In the genomic region with DNA sequence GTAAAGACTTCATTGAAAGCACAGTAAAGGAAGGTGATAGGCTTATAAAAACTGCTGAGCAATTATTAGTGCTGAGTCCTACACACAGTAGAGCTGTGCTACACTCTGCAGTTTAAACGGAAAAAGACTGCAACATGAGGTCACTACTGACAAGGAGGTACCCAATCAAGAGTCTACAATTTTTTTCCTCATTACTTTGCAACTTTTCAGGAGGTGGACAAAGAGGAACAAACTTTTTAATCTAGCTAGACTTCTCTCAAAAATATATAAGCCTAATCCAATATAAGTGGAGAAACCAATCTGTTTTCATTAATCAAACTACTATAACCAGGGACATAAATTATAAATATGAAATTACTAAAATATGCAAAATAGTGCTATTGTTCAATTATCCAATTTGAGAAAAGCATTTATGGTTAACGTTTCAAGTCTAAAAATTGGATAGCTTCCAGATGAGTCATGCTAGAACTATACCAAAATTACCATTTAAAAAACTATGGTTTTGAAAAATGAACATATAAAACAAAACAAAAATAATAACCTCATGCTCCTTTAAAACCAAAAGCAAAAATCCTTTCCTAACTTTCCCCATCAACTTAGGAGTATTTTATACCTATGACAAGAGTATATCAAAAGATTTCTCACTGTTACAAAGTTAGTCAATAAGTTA, we compare ENCODE assay signal across 1 cellular context.
A peak's percentile ranks its signal among the peaks of the same experiment; 100 is the strongest.
TF ChIP-seq lines count a peak whose summit lies in the region.

No MANE protein-coding gene starts in this region.

TF ChIP-seq in K562, 482 proteins besides CTCF, POLR2A, EP300 and RAD21 (continued from another document and continues in another):
- TF ChIP-seq, protein P1, sequence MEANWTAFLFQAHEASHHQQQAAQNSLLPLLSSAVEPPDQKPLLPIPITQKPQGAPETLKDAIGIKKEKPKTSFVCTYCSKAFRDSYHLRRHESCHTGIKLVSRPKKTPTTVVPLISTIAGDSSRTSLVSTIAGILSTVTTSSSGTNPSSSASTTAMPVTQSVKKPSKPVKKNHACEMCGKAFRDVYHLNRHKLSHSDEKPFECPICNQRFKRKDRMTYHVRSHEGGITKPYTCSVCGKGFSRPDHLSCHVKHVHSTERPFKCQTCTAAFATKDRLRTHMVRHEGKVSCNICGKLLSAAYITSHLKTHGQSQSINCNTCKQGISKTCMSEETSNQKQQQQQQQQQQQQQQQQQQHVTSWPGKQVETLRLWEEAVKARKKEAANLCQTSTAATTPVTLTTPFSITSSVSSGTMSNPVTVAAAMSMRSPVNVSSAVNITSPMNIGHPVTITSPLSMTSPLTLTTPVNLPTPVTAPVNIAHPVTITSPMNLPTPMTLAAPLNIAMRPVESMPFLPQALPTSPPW (CRISPR knock-in tag; IDR thresholded peaks at IDR 0.05) = 0 out of 2 replicates have a peak, but pooled peaks have one; percentile 28
- TF ChIP-seq ZFP36 (IDR thresholded peaks at IDR 0.05; ENCODE audit: low read depth, low read length, partially characterized antibody) (peak; percentile 72), MYBL2 (IDR thresholded peaks at IDR 0.05; ENCODE audit: low read depth) (peak; percentile 75), MYBL2 (CRISPR knock-in tag; IDR thresholded peaks at IDR 0.05; ENCODE audit: borderline replicate concordance) (no peak), ZNF124 (CRISPR knock-in tag; IDR thresholded peaks at IDR 0.05) (no peak), MXI1 (IDR thresholded peaks at IDR 0.05; ENCODE audit: low read depth, low read length) (peak; percentile 27; the same call in 1 of the 2 replicates), SMARCE1 (IDR thresholded peaks at IDR 0.05) (peak; percentile 69; the same call in 1 of the 2 replicates), GTF2A2 (tag; IDR thresholded peaks at IDR 0.05) (no peak), PTRF (tag; IDR thresholded peaks at IDR 0.05) (no peak), DMBX1 (CRISPR knock-in tag; IDR thresholded peaks at IDR 0.05; ENCODE audit: borderline replicate concordance) (no peak), TBP (optimal IDR thresholded peaks at IDR 0.05; ENCODE audit: low read depth, low read length) (peak; percentile 65), SMARCC2 (IDR thresholded peaks at IDR 0.05; ENCODE audit: low read depth) (peak; percentile 70), BRF1 (IDR thresholded peaks at IDR 0.05; ENCODE audit: borderline replicate concordance, extremely low read depth, insufficient read length) (no peak), ATF1 (CRISPR knock-in tag; IDR thresholded peaks at IDR 0.05) (no peak), ATF1 (tag; IDR thresholded peaks at IDR 0.05) (peak; percentile 67; the same call in 1 of the 2 replicates), RCOR1 (IDR thresholded peaks at IDR 0.05; ENCODE audit: borderline replicate concordance in 1 of 2, low read depth in 2 of 2, low read length in 2 of 2) (peak in 1 of 2 experiments; percentile 25; a peak in 1 of 4 replicates), RBM25 (IDR thresholded peaks at IDR 0.05; ENCODE audit: low read depth, low read length, severe bottlenecking) (peak; percentile 14), PML (IDR thresholded peaks at IDR 0.05; ENCODE audit: low read length) (0 out of 2 replicates have a peak, but pooled peaks have one; percentile 20), ZKSCAN1 (IDR thresholded peaks at IDR 0.05; ENCODE audit: low read depth, low read length) (0 out of 2 replicates have a peak, but pooled peaks have one; percentile 17), FOSL1 (tag; conservative IDR thresholded peaks at IDR 0.05) (peak; percentile 93), MCM7 (IDR thresholded peaks at IDR 0.05) (no peak), CREM (IDR thresholded peaks at IDR 0.05; ENCODE audit: low read depth) (peak; percentile 71), CBFB (CRISPR knock-in tag; IDR thresholded peaks at IDR 0.05) (no peak), BCL6 (CRISPR knock-in tag; IDR thresholded peaks at IDR 0.05) (no peak)
- TF ChIP-seq, protein P2, sequence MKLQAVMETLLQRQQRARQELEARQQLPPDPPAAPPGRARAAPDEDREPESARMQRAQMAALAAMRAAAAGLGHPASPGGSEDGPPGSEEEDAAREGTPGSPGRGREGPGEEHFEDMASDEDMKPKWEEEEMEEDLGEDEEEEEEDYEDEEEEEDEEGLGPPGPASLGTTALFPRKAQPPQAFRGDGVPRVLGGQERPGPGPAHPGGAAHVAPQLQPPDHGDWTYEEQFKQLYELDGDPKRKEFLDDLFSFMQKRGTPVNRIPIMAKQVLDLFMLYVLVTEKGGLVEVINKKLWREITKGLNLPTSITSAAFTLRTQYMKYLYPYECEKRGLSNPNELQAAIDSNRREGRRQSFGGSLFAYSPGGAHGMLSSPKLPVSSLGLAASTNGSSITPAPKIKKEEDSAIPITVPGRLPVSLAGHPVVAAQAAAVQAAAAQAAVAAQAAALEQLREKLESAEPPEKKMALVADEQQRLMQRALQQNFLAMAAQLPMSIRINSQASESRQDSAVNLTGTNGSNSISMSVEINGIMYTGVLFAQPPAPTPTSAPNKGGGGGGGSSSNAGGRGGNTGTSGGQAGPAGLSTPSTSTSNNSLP (IDR thresholded peaks at IDR 0.05; ENCODE audit: borderline replicate concordance, low read depth, low read length) = peak; percentile 91
- TF ChIP-seq, protein P3, sequence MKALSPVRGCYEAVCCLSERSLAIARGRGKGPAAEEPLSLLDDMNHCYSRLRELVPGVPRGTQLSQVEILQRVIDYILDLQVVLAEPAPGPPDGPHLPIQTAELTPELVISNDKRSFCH (CRISPR knock-in tag; IDR thresholded peaks at IDR 0.05) = no peak
- TF ChIP-seq, protein P3 (tag; IDR thresholded peaks at IDR 0.05) = peak; percentile 55; the same call in 1 of the 2 replicates
- TF ChIP-seq, protein P4, sequence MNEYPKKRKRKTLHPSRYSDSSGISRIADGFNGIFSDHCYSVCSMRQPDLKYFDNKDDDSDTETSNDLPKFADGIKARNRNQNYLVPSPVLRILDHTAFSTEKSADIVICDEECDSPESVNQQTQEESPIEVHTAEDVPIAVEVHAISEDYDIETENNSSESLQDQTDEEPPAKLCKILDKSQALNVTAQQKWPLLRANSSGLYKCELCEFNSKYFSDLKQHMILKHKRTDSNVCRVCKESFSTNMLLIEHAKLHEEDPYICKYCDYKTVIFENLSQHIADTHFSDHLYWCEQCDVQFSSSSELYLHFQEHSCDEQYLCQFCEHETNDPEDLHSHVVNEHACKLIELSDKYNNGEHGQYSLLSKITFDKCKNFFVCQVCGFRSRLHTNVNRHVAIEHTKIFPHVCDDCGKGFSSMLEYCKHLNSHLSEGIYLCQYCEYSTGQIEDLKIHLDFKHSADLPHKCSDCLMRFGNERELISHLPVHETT (CRISPR knock-in tag; conservative IDR thresholded peaks at IDR 0.05 in 1 of 2, IDR thresholded peaks at IDR 0.05 in 1 of 2) = peak in 1 of 2 experiments; percentile 55; a peak in 1 of 4 replicates
- TF ChIP-seq, protein P5, sequence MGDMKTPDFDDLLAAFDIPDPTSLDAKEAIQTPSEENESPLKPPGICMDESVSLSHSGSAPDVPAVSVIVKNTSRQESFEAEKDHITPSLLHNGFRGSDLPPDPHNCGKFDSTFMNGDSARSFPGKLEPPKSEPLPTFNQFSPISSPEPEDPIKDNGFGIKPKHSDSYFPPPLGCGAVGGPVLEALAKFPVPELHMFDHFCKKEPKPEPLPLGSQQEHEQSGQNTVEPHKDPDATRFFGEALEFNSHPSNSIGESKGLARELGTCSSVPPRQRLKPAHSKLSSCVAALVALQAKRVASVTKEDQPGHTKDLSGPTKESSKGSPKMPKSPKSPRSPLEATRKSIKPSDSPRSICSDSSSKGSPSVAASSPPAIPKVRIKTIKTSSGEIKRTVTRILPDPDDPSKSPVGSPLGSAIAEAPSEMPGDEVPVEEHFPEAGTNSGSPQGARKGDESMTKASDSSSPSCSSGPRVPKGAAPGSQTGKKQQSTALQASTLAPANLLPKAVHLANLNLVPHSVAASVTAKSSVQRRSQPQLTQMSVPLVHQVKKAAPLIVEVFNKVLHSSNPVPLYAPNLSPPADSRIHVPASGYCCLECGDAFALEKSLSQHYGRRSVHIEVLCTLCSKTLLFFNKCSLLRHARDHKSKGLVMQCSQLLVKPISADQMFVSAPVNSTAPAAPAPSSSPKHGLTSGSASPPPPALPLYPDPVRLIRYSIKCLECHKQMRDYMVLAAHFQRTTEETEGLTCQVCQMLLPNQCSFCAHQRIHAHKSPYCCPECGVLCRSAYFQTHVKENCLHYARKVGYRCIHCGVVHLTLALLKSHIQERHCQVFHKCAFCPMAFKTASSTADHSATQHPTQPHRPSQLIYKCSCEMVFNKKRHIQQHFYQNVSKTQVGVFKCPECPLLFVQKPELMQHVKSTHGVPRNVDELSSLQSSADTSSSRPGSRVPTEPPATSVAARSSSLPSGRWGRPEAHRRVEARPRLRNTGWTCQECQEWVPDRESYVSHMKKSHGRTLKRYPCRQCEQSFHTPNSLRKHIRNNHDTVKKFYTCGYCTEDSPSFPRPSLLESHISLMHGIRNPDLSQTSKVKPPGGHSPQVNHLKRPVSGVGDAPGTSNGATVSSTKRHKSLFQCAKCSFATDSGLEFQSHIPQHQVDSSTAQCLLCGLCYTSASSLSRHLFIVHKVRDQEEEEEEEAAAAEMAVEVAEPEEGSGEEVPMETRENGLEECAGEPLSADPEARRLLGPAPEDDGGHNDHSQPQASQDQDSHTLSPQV (IDR thresholded peaks at IDR 0.05) = peak; percentile 50; the same call in 1 of the 2 replicates
- TF ChIP-seq, protein P6, sequence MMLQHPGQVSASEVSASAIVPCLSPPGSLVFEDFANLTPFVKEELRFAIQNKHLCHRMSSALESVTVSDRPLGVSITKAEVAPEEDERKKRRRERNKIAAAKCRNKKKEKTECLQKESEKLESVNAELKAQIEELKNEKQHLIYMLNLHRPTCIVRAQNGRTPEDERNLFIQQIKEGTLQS (IDR thresholded peaks at IDR 0.05) = peak; percentile 88
- TF ChIP-seq, protein P6 (CRISPR knock-in tag; conservative IDR thresholded peaks at IDR 0.05) = no peak
- TF ChIP-seq, protein P7, sequence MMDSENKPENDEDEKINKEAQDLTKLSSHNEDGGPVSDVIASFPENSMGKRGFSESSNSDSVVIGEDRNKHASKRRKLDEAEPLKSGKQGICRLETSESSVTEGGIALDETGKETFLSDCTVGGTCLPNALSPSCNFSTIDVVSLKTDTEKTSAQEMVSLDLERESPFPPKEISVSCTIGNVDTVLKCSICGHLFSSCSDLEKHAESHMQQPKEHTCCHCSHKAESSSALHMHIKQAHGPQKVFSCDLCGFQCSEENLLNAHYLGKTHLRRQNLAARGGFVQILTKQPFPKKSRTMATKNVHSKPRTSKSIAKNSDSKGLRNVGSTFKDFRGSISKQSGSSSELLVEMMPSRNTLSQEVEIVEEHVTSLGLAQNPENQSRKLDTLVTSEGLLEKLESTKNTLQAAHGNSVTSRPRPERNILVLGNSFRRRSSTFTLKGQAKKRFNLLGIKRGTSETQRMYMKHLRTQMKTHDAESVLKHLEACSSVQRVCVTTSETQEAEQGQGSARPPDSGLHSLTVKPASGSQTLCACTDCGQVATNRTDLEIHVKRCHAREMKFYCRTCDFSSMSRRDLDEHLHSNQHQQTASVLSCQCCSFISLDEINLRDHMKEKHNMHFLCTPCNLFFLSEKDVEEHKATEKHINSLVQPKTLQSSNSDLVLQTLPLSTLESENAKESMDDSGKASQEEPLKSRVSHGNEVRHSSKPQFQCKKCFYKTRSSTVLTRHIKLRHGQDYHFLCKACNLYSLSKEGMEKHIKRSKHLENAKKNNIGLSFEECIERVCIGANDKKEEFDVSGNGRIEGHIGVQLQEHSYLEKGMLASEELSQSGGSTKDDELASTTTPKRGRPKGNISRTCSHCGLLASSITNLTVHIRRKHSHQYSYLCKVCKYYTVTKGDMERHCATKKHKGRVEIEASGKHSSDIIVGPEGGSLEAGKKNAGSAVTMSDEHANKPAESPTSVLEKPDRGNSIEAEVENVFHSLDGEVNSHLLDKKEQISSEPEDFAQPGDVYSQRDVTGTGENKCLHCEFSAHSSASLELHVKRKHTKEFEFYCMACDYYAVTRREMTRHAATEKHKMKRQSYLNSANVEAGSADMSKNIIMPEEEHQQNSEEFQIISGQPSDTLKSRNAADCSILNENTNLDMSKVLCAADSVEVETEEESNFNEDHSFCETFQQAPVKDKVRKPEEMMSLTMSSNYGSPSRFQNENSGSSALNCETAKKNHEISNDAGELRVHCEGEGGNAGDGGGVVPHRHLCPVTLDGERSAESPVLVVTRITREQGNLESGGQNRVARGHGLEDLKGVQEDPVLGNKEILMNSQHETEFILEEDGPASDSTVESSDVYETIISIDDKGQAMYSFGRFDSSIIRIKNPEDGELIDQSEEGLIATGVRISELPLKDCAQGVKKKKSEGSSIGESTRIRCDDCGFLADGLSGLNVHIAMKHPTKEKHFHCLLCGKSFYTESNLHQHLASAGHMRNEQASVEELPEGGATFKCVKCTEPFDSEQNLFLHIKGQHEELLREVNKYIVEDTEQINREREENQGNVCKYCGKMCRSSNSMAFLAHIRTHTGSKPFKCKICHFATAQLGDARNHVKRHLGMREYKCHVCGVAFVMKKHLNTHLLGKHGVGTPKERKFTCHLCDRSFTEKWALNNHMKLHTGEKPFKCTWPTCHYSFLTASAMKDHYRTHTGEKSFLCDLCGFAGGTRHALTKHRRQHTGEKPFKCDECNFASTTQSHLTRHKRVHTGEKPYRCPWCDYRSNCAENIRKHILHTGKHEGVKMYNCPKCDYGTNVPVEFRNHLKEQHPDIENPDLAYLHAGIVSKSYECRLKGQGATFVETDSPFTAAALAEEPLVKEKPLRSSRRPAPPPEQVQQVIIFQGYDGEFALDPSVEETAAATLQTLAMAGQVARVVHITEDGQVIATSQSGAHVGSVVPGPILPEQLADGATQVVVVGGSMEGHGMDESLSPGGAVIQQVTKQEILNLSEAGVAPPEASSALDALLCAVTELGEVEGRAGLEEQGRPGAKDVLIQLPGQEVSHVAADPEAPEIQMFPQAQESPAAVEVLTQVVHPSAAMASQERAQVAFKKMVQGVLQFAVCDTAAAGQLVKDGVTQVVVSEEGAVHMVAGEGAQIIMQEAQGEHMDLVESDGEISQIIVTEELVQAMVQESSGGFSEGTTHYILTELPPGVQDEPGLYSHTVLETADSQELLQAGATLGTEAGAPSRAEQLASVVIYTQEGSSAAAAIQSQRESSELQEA (IDR thresholded peaks at IDR 0.05; ENCODE audit: low read depth) = no peak
- TF ChIP-seq, protein P8, sequence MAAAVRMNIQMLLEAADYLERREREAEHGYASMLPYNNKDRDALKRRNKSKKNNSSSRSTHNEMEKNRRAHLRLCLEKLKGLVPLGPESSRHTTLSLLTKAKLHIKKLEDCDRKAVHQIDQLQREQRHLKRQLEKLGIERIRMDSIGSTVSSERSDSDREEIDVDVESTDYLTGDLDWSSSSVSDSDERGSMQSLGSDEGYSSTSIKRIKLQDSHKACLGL (CRISPR knock-in tag; IDR thresholded peaks at IDR 0.05; ENCODE audit: borderline replicate concordance, poor library complexity, severe bottlenecking) = no peak
- TF ChIP-seq, protein P9, sequence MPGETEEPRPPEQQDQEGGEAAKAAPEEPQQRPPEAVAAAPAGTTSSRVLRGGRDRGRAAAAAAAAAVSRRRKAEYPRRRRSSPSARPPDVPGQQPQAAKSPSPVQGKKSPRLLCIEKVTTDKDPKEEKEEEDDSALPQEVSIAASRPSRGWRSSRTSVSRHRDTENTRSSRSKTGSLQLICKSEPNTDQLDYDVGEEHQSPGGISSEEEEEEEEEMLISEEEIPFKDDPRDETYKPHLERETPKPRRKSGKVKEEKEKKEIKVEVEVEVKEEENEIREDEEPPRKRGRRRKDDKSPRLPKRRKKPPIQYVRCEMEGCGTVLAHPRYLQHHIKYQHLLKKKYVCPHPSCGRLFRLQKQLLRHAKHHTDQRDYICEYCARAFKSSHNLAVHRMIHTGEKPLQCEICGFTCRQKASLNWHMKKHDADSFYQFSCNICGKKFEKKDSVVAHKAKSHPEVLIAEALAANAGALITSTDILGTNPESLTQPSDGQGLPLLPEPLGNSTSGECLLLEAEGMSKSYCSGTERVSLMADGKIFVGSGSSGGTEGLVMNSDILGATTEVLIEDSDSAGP (CRISPR knock-in tag; IDR thresholded peaks at IDR 0.05) = no peak
